ENCODE assay signal across 8 cellular contexts in genomic region chr6:43477235-43478007, GRCh38. TPM values are rescaled to one million over a fixed set of nuclear protein-coding genes. Genes with fewer than 3 reads are reported as not detected.
A peak's percentile ranks its signal among the peaks of the same experiment; 100 is the strongest.
DNase-seq lines count a peak whose midpoint lies in the region; ATAC-seq and TF ChIP-seq lines count a peak whose summit lies in the region.

TSS of gene TJAP1 (plus strand) at chr6:43477570. CDS start at chr6:43499002, 21,432 bp downstream.

- peak; percentile 93 to 96 for DNase-seq in Caco-2
- DNase-seq in Jurkat, Clone E6-1 (ENCODE audit: low read depth, low spot score): peak; percentile 67
- peak; percentile 98 for DNase-seq in activated T-cell treated with anti-CD3 and anti-CD28 coated beads, Interleukin-2, amount 50 U/mL, for 4 hours
- peak; percentile 96 to 98 for DNase-seq in stimulated activated CD8-positive, alpha-beta memory T cell treated with anti-CD3 and anti-CD28 coated beads, Interleukin-7, amount 100 ng/mL, for 1 hour (ENCODE audit: low read depth in 2 of 2)

- no TSS peak for BruUV-seq in Caco-2 (replicated peaks; lab: Mats Ljungman, UMichigan)

- H3K4me3 ChIP-seq in Caco-2 (ENCODE audit: low read depth, low read length) (peak within 1 kb of the TSS; percentile 68), muscle layer of colon (ENCODE audit: low read depth in 1 of 2, low read length in 2 of 2) (peak within 1 kb of the TSS; percentile 63 to 84)
- peak within 1 kb of the TSS; percentile 80 for H3K4me3 ChIP-seq in Jurkat, Clone E6-1 (ENCODE audit: low read length)

- peaks cover 25% of the 10 kb centered on the region for H3K4me1 Mint-ChIP-seq in Caco-2 (ENCODE audit: low read depth, unreplicated experiment)
- H3K4me1 Mint-ChIP-seq in activated T-cell treated with anti-CD3 and anti-CD28 coated beads, Interleukin-2, amount 50 U/mL, for 4 hours (ENCODE audit: low read depth): peaks cover 44% of the 10 kb centered on the region

- CTCF ChIA-PET in Caco-2 (lab: Charles Lee): interaction anchor here (0.5 to 1.2 kb wide), 8 partner anchors 16 to 1709 kb away, joined by 3 to 12 read pairs (median 3); no protein-coding TSS in a partner anchor

- H3K9me3 Mint-ChIP-seq in Caco-2 (ENCODE audit: unreplicated experiment): no peaks in the 10 kb centered on the region
- no peaks in the 10 kb centered on the region for H3K9me3 Mint-ChIP-seq in activated T-cell treated with anti-CD3 and anti-CD28 coated beads, Interleukin-2, amount 50 U/mL, for 4 hours

- no peak for TF ChIP-seq CTCF in Caco-2 (IDR thresholded peaks at IDR 0.05; ENCODE audit: insufficient read depth in 1 of 2, low read depth in 1 of 2, low read length in 1 of 2, severe bottlenecking in 1 of 2, unreplicated experiment in 1 of 2)

- H3K9ac ChIP-seq in muscle layer of colon (ENCODE audit: low read length): peak within 1 kb of the TSS; percentile 81

- intact Hi-C loops in Caco-2 (cut with micrococcal nuclease; ENCODE audit: unreplicated experiment): loop anchor here (1.0 kb wide), 1 partner anchor 41 kb away; no protein-coding TSS in a partner anchor

- H3K27me3 ChIP-seq in Caco-2 (replicated peaks; ENCODE audit: control insufficient read depth, insufficient read depth, low read length) (no peaks in the 10 kb centered on the region), muscle layer of colon (ENCODE audit: control insufficient read depth in 1 of 2, insufficient read depth in 2 of 2, low read length in 2 of 2) (no peaks in the 10 kb centered on the region)

- ATAC-seq in GM21423 (IDR thresholded peaks at IDR 0.05; ENCODE audit: unreplicated experiment) (peak; percentile 94), esophagus mucosa (peak; percentile 84)
- ATAC-seq in activated T-cell treated with anti-CD3 and anti-CD28 coated beads, Interleukin-2, amount 50 U/mL, for 4 hours: peak; percentile 100

- no peaks in the 10 kb centered on the region for H3K9me3 ChIP-seq in Caco-2
- no peaks in the 10 kb centered on the region for H3K9me3 ChIP-seq in muscle layer of colon (ENCODE audit: low read length)

- H3K27ac Mint-ChIP-seq in Caco-2 (ENCODE audit: unreplicated experiment): peak within 1 kb of the TSS; percentile 97

- POLR2A ChIA-PET in Caco-2 (lab: Charles Lee): interaction anchor here (0.5 to 1.1 kb wide), 11 partner anchors 14 to 493 kb away, joined by 3 to 7 read pairs (median 4); partner anchors contain the start of genes CUL9, DLK2, POLR1C and PPP2R5D

- H3K4me1 ChIP-seq in Caco-2: peaks cover 17% of the 10 kb centered on the region; the same call in 1 of the 2 replicates
- H3K4me1 ChIP-seq in muscle layer of colon (ENCODE audit: insufficient read depth, low read length): peaks cover 26% of the 10 kb centered on the region

- H3K27ac ChIP-seq in muscle layer of colon (ENCODE audit: low read depth, low read length): peak within 1 kb of the TSS; percentile 87

- H3K36me3 ChIP-seq in Caco-2 (ENCODE audit: control insufficient read depth, insufficient read depth, low read length) (no peaks in the 10 kb centered on the region), muscle layer of colon (ENCODE audit: insufficient read depth, low read length) (no peaks in the 10 kb centered on the region)

- no peaks in the 10 kb centered on the region for H3K27me3 Mint-ChIP-seq in Caco-2 (ENCODE audit: insufficient read depth, unreplicated experiment)
- H3K27me3 Mint-ChIP-seq in activated T-cell treated with anti-CD3 and anti-CD28 coated beads, Interleukin-2, amount 50 U/mL, for 4 hours (ENCODE audit: low read depth): no peaks in the 10 kb centered on the region

- peak within 1 kb of the TSS; percentile 97 for H3K4me3 Mint-ChIP-seq in Caco-2 (ENCODE audit: unreplicated experiment)
- H3K4me3 Mint-ChIP-seq in activated T-cell treated with anti-CD3 and anti-CD28 coated beads, Interleukin-2, amount 50 U/mL, for 4 hours: peak within 1 kb of the TSS; percentile 97

- H3K36me3 Mint-ChIP-seq in Caco-2 (ENCODE audit: insufficient read depth, unreplicated experiment): peaks cover 10% of the 10 kb centered on the region
- peaks cover 9% of the 10 kb centered on the region for H3K36me3 Mint-ChIP-seq in activated T-cell treated with anti-CD3 and anti-CD28 coated beads, Interleukin-2, amount 50 U/mL, for 4 hours (ENCODE audit: insufficient read depth)

TF ChIP-seq in PFSK-1, 5 proteins besides CTCF, POLR2A, EP300 and RAD21:
- TF ChIP-seq SIN3A (IDR thresholded peaks at IDR 0.05; ENCODE audit: borderline replicate concordance, insufficient read depth, low read length): peak; percentile 93; the same call in 1 of the 2 replicates
- TF ChIP-seq FOXP2 (optimal IDR thresholded peaks at IDR 0.05; ENCODE audit: borderline replicate concordance, extremely low read depth, extremely low read length, insufficient read depth): peak; percentile 40
- TF ChIP-seq TAF1 (IDR thresholded peaks at IDR 0.05; ENCODE audit: borderline replicate concordance, insufficient read depth, low read length): peak; percentile 95
- TF ChIP-seq REST (IDR thresholded peaks at IDR 0.05; ENCODE audit: insufficient read depth in 1 of 2, low read depth in 2 of 2, low read length in 2 of 2): 0 out of 4 replicates have a peak, but pooled peaks of 1 of the 2 experiments have one; percentile 40
- TF ChIP-seq POLR2AphosphoS5 (IDR thresholded peaks at IDR 0.05; ENCODE audit: low read depth, low read length): peak; percentile 99

RNA-seq across cellular contexts. Expression of gene TJAP1, which starts in this region (rescaled TPM):
- total RNA-seq in Caco-2 (2022): 34.0 and 39.4 TPM in 2 replicates
- polyA plus RNA-seq in Jurkat, Clone E6-1 (2012; ENCODE audit: insufficient read depth, insufficient read length): 23.2 TPM
- polyA plus RNA-seq in PFSK-1 (2012; ENCODE audit: insufficient read length, low read depth): 27.0 TPM
- 10 to 100 TPM; 45.5 to 52.8 (median 46.2) TPM for total RNA-seq in activated T-cell treated with anti-CD3 and anti-CD28 coated beads, Interleukin-2, amount 50 U/mL, for 4 hours
- total RNA-seq in esophagus mucosa: 8.9 TPM

Comparison
In these comparisons a context has a peak if more than half of its experiments do, and no peak if none do; other contexts are left out.
1. Peak in every context shown above with its lines: DNase-seq, ATAC-seq, H3K4me3 ChIP-seq and H3K27ac ChIP-seq.